31 cellular contexts compared by ENCODE assay signal in the genomic region with DNA sequence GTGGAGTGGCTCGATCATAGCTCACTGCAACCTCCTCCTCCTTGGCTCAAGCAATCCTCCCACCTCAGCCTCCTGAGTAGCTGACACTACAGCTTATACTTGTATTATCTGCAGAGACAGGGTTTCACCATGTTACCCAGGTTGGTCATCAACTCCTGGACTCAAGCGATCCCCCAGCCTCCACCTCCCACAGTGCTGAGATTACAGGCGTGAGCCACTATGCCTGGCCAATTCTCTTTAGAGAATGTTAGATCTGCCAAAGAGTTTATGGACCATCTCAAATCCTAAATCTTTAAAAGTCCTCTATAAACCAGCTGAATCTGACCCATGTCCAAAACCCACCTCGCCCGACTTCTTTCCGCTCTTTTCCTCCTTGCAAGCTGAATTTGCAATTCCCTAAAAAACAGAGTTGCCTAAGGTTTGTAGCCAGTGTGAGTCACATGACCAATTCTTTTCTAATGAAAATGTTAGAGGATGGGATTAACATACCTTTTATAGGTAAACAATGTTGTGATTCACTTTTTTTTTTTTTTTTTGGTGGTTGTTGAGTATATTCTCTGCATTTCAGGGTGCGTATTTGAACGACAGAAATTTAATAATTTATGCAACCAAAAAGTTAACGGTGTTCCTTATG. TPM values are rescaled to one million over a fixed set of nuclear protein-coding genes. Genes with fewer than 3 reads are reported as not detected.
DNase-seq lines count a peak whose midpoint lies in the region; ATAC-seq and TF ChIP-seq lines count a peak whose summit lies in the region.
"Had no signal": no experiment of that assay in that cellular context is flagged by ENCODE, and none has a peak within 500 bp of the region (broad histone marks: within the 10 kb centered on the region; RNA-seq: fewer than 3 reads in every experiment).

No MANE protein-coding gene starts in this region.

- H3K4me3 ChIP-seq in iPS-18a (ENCODE audit: low read length): peak overlapping the region; percentile 87
- H3K4me3 ChIP-seq: gastroesophageal sphincter, hepatocyte, prostate gland had no signal

- H3K23ac ChIP-seq in H9 (ENCODE audit: insufficient read length, low read depth, low read length): no peak overlapping the region

- no peak overlapping the region for H2BK20ac ChIP-seq in H9 (ENCODE audit: low read depth, low read length, poor library complexity, severe bottlenecking)

- H3K9ac ChIP-seq in H9 (ENCODE audit: extremely low read depth, insufficient read length, low read length) (peak overlapping the region; percentile 87), iPS-18a (ENCODE audit: low read length) (peak overlapping the region; percentile 1)

- H2AFZ ChIP-seq in H9 (ENCODE audit: low read length): no peak overlapping the region
- H2AFZ ChIP-seq: hepatocyte had no signal

- no peak for TF ChIP-seq CTCF in H9 (conservative IDR thresholded peaks at IDR 0.05)

- H3K27ac ChIP-seq in H9 (ENCODE audit: insufficient read length, low read depth, low read length) (peak overlapping the region; percentile 83), iPS-18a (ENCODE audit: low read length) (peak overlapping the region; percentile 9)
- H3K27ac ChIP-seq: gastroesophageal sphincter, hepatocyte, HL-60, prostate gland, RWPE1, VCaP had no signal

- H3K4me1 Mint-ChIP-seq in H9: peaks cover 38% of the 10 kb centered on the region in 2 experiments
- peaks cover 11% of the 10 kb centered on the region for H3K4me1 Mint-ChIP-seq in activated T-helper 17 cell treated with anti-CD3 and anti-CD28 coated beads, Interleukin-2, amount 50 U/mL, for 72 hours
- H3K4me1 Mint-ChIP-seq in activated CD8-positive, alpha-beta T cell treated with anti-CD3 and anti-CD28 coated beads, Interleukin-2, amount 10 ng/mL, durations not matched to agents 7 days and 5 days (ENCODE audit: low read depth): peaks cover 22% of the 10 kb centered on the region

- H3K4ac ChIP-seq in H9 (ENCODE audit: low read depth, low read length): no peak overlapping the region

- H3K14ac ChIP-seq in H9 (ENCODE audit: insufficient read depth, low read length): no peak overlapping the region; the same call in 1 of the 2 replicates

- H2AK5ac ChIP-seq in H9 (ENCODE audit: insufficient read length, low read length): no peak overlapping the region

- H2BK12ac ChIP-seq in H9 (ENCODE audit: insufficient read length, low read depth, low read length): peak overlapping the region; percentile 51

- H2BK15ac ChIP-seq in H9 (ENCODE audit: low read depth, low read length): no peak overlapping the region

- H4K20me1 ChIP-seq in H9 (ENCODE audit: control insufficient read depth, insufficient read depth, insufficient read length): no peaks in the 10 kb centered on the region

- H3T11ph ChIP-seq in H9 (ENCODE audit: low read length): no peak overlapping the region

- H4K91ac ChIP-seq in H9 (ENCODE audit: insufficient read length, low read depth, low read length): no peak overlapping the region

- peaks cover 13% of the 10 kb centered on the region; the same call in 1 of the 2 replicates for H3K79me2 ChIP-seq in H9 (ENCODE audit: insufficient read depth, low read length)
- H3K79me2 ChIP-seq: hepatocyte had no signal

- H3K18ac ChIP-seq in H9 (ENCODE audit: insufficient read length, low read depth, low read length): no peak overlapping the region

- CTCF ChIA-PET in activated CD8-positive, alpha-beta T cell treated with anti-CD3 and anti-CD28 coated beads, Interleukin-2, amount 10 ng/mL, durations not matched to agents 7 days and 5 days (lab: Charles Lee): no interaction called here

- H3K9me3 Mint-ChIP-seq in H9: no peaks in the 10 kb centered on the region; a peak in 1 of 5 replicates
- H3K9me3 Mint-ChIP-seq in activated T-helper 17 cell treated with anti-CD3 and anti-CD28 coated beads, Interleukin-2, amount 50 U/mL, for 72 hours: no peaks in the 10 kb centered on the region
- H3K9me3 Mint-ChIP-seq in activated CD8-positive, alpha-beta T cell treated with anti-CD3 and anti-CD28 coated beads, Interleukin-2, amount 10 ng/mL, durations not matched to agents 7 days and 5 days (ENCODE audit: insufficient read depth): no peaks in the 10 kb centered on the region
- H3K9me3 Mint-ChIP-seq: activated CD4-positive, alpha-beta T cell treated with anti-CD3 and anti-CD28 coated beads, Interleukin-2, amount 10 ng/mL, durations not matched to agents 7 days and 5 days; activated naive CD8-positive, alpha-beta T cell treated with anti-CD3 and anti-CD28 coated beads for 36 hours; activated T-cell treated with anti-CD3 and anti-CD28 coated beads, Interleukin-2, amount 50 U/mL, for 24 hours; stimulated activated effector memory CD8-positive, alpha-beta T cell treated with anti-CD3 and anti-CD28 coated beads, Interleukin-12 subunit alpha, Interleukin-12 subunit beta, amount 100 ng/mL, for 72 hours; type B pancreatic cell had no signal

- no peak overlapping the region for H2BK5ac ChIP-seq in H9 (ENCODE audit: insufficient read length, low read length)

- H3K4me1 ChIP-seq in H9 (ENCODE audit: insufficient read depth, low read length) (peaks cover 3% of the 10 kb centered on the region), iPS-18a (ENCODE audit: control insufficient read depth, low read depth, low read length) (peaks cover 28% of the 10 kb centered on the region)
- H3K4me1 ChIP-seq: prostate gland had no signal

- DNase-seq in H9: peak; percentile 48
- no peak for DNase-seq in NCI-H2227 (lab: John Stamatoyannopoulos, UW; ENCODE audit: unreplicated experiment)
- DNase-seq in EL: no peak
- DNase-seq in activated CD8-positive, alpha-beta T cell treated with anti-CD3 and anti-CD28 coated beads, Interleukin-2, amount 10 ng/mL, durations not matched to agents 7 days and 5 days: no peak
- DNase-seq in RPMI8226: no peak
- DNase-seq: activated CD4-positive, alpha-beta T cell treated with anti-CD3 and anti-CD28 coated beads, Interleukin-2, amount 10 ng/mL, durations not matched to agents 7 days and 5 days; activated gamma-delta T cell; activated naive CD8-positive, alpha-beta T cell treated with anti-CD3 and anti-CD28 coated beads for 36 hours; activated T-cell treated with anti-CD3 and anti-CD28 coated beads, Interleukin-2, amount 50 U/mL, for 24 hours; aorta; DMS79 treated with DMSO at 0.1 percent for 48 hours; GOT3; islet precursor cell; Kasumi-1; left ventricle myocardium superior; NCI-H1436 treated with DMSO at 0.1 percent for 48 hours; NCI-H748 treated with DMSO at 0.1 percent for 48 hours; stimulated activated CD4-positive, alpha-beta T cell treated with anti-CD3 and anti-CD28 coated beads, Interleukin-15, amount 100 ng/mL, for 24 hours; substantia nigra; T1000 had no signal

- H3K27me3 ChIP-seq in H9 (ENCODE audit: insufficient read depth, low read length) (no peaks in the 10 kb centered on the region), iPS-18a (ENCODE audit: control insufficient read depth, insufficient read depth, low read length) (peaks cover 23% of the 10 kb centered on the region)

- H3K4me2 ChIP-seq in H9 (ENCODE audit: insufficient read depth, insufficient read length, low read length): peak overlapping the region; percentile 78

- H3K9me3 ChIP-seq in H9 (ENCODE audit: control insufficient read depth, low read depth, low read length) (no peaks in the 10 kb centered on the region), iPS-18a (ENCODE audit: control insufficient read depth, low read depth, low read length) (no peaks in the 10 kb centered on the region)
- H3K9me3 ChIP-seq: gastroesophageal sphincter, prostate gland had no signal

- no peak overlapping the region for H3K56ac ChIP-seq in H9 (ENCODE audit: insufficient read length, low read depth, low read length)

- no peak overlapping the region for H4K8ac ChIP-seq in H9 (replicated peaks; ENCODE audit: insufficient read length, low read depth, low read length)

- peak overlapping the region; percentile 50 to 100 (median 98) for H3K27ac Mint-ChIP-seq in H9
- no peak overlapping the region for H3K27ac Mint-ChIP-seq in activated T-helper 17 cell treated with anti-CD3 and anti-CD28 coated beads, Interleukin-2, amount 50 U/mL, for 72 hours
- H3K27ac Mint-ChIP-seq in activated CD8-positive, alpha-beta T cell treated with anti-CD3 and anti-CD28 coated beads, Interleukin-2, amount 10 ng/mL, durations not matched to agents 7 days and 5 days: no peak overlapping the region
- H3K27ac Mint-ChIP-seq: activated CD4-positive, alpha-beta T cell treated with anti-CD3 and anti-CD28 coated beads, Interleukin-2, amount 10 ng/mL, durations not matched to agents 7 days and 5 days; activated naive CD8-positive, alpha-beta T cell treated with anti-CD3 and anti-CD28 coated beads for 36 hours; activated T-cell treated with anti-CD3 and anti-CD28 coated beads, Interleukin-2, amount 50 U/mL, for 24 hours; stimulated activated effector memory CD8-positive, alpha-beta T cell treated with anti-CD3 and anti-CD28 coated beads, Interleukin-12 subunit alpha, Interleukin-12 subunit beta, amount 100 ng/mL, for 72 hours; type B pancreatic cell had no signal

- no peak overlapping the region for H2BK120ac ChIP-seq in H9 (ENCODE audit: low read depth, low read length, poor library complexity, severe bottlenecking)

- peaks cover 11% of the 10 kb centered on the region for H3K23me2 ChIP-seq in H9 (ENCODE audit: insufficient read length, low read depth, low read length, poor library complexity, severe bottlenecking)

- H3K79me1 ChIP-seq in H9 (ENCODE audit: insufficient read depth, low read depth, low read length, poor library complexity, severe bottlenecking): no peaks in the 10 kb centered on the region

- POLR2A ChIA-PET in activated CD8-positive, alpha-beta T cell treated with anti-CD3 and anti-CD28 coated beads, Interleukin-2, amount 10 ng/mL, durations not matched to agents 7 days and 5 days (lab: Charles Lee): no interaction called here

- peaks cover 5% of the 10 kb centered on the region for H3K36me3 ChIP-seq in iPS-18a (ENCODE audit: control insufficient read depth, low read depth, low read length)
- H3K36me3 ChIP-seq: gastroesophageal sphincter, prostate gland had no signal

- no CpG with 5 or more reads among the region's 9 CpGs for WGBS in H9 (ENCODE audit: extremely low coverage, insufficient read length, low lambda C conversion rate)

- peaks cover 13 to 22% (median 19%) of the 10 kb centered on the region in 3 experiments for H3K36me3 Mint-ChIP-seq in H9 (ENCODE audit: insufficient read depth in 1 of 3, low read depth in 3 of 3)
- H3K36me3 Mint-ChIP-seq in activated T-helper 17 cell treated with anti-CD3 and anti-CD28 coated beads, Interleukin-2, amount 50 U/mL, for 72 hours (ENCODE audit: low read depth): peaks cover 35% of the 10 kb centered on the region
- peaks cover 22% of the 10 kb centered on the region for H3K36me3 Mint-ChIP-seq in activated CD8-positive, alpha-beta T cell treated with anti-CD3 and anti-CD28 coated beads, Interleukin-2, amount 10 ng/mL, durations not matched to agents 7 days and 5 days (ENCODE audit: low read depth)

- H3K4me3 Mint-ChIP-seq in H9: peak overlapping the region; percentile 73 to 87
- peak overlapping the region; percentile 96 for H3K4me3 Mint-ChIP-seq in activated T-helper 17 cell treated with anti-CD3 and anti-CD28 coated beads, Interleukin-2, amount 50 U/mL, for 72 hours
- H3K4me3 Mint-ChIP-seq in activated CD8-positive, alpha-beta T cell treated with anti-CD3 and anti-CD28 coated beads, Interleukin-2, amount 10 ng/mL, durations not matched to agents 7 days and 5 days: no peak overlapping the region
- H3K4me3 Mint-ChIP-seq: activated naive CD8-positive, alpha-beta T cell treated with anti-CD3 and anti-CD28 coated beads for 36 hours had no signal

- no peak overlapping the region for H4K5ac ChIP-seq in H9 (ENCODE audit: insufficient read length, low read depth, low read length)

- no peaks in the 10 kb centered on the region for H3K27me3 Mint-ChIP-seq in H9 (ENCODE audit: low read depth)
- H3K27me3 Mint-ChIP-seq in activated T-helper 17 cell treated with anti-CD3 and anti-CD28 coated beads, Interleukin-2, amount 50 U/mL, for 72 hours: no peaks in the 10 kb centered on the region
- no peaks in the 10 kb centered on the region for H3K27me3 Mint-ChIP-seq in activated CD8-positive, alpha-beta T cell treated with anti-CD3 and anti-CD28 coated beads, Interleukin-2, amount 10 ng/mL, durations not matched to agents 7 days and 5 days (ENCODE audit: low read depth)
- H3K27me3 Mint-ChIP-seq: activated CD4-positive, alpha-beta T cell treated with anti-CD3 and anti-CD28 coated beads, Interleukin-2, amount 10 ng/mL, durations not matched to agents 7 days and 5 days; activated T-cell treated with anti-CD3 and anti-CD28 coated beads, Interleukin-2, amount 50 U/mL, for 24 hours had no signal

- no peak for ATAC-seq in activated T-helper 17 cell treated with anti-CD3 and anti-CD28 coated beads, Interleukin-2, amount 50 U/mL, for 72 hours (replicated peaks)
- no peak for ATAC-seq in activated CD8-positive, alpha-beta T cell treated with anti-CD3 and anti-CD28 coated beads, Interleukin-2, amount 10 ng/mL, durations not matched to agents 7 days and 5 days
- ATAC-seq: gastroesophageal sphincter; HepG2; left ventricle myocardium superior; stimulated activated effector memory CD8-positive, alpha-beta T cell treated with anti-CD3 and anti-CD28 coated beads, Interleukin-12 subunit alpha, Interleukin-12 subunit beta, amount 100 ng/mL, for 72 hours had no signal

RNA-seq across cellular contexts. Expression of a gene that starts 2.4 kb away (rescaled TPM):
- 149 and 152 TPM in 2 replicates for total RNA-seq in H9 (2021)
- 10 to 100 TPM; 62.7 to 83.1 TPM for total RNA-seq in activated T-helper 17 cell treated with anti-CD3 and anti-CD28 coated beads, Interleukin-2, amount 50 U/mL, for 72 hours
- total RNA-seq in activated CD8-positive, alpha-beta T cell treated with anti-CD3 and anti-CD28 coated beads, Interleukin-2, amount 10 ng/mL, durations not matched to agents 7 days and 5 days: 10 to 100 TPM; 26.4 to 30.5 TPM

Comparison
In these comparisons a context has a peak if more than half of its experiments do, and no peak if none do; other contexts are left out.
1. H3K27ac Mint-ChIP-seq: peak in H9 (3 of 3); none in activated T-helper 17 cell treated with anti-CD3 and anti-CD28 coated beads, Interleukin-2, amount 50 U/mL, for 72 hours (single experiment) and activated CD8-positive, alpha-beta T cell treated with anti-CD3 and anti-CD28 coated beads, Interleukin-2, amount 10 ng/mL, durations not matched to agents 7 days and 5 days (single experiment).